ENCODE assay signal across 1 cellular context in the genomic region with DNA sequence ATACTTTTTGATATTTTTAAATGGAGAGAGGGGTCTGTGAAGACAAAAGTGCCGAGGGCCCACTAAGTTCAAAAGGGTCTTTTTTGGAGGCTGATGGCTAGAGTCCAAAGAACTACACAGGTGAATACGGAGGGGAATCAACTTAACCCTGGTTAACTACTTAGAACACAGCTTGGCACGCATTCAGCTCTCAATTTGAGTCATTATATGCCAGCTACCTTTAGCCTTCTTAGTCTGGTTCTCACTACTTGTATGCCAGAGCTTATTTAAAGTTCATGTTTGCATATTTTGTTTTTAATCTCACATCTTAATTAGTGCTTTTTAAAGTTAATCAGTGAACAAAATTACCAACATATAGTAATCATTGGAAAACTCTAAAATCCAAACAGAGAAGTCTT.
TF ChIP-seq lines count a peak whose summit lies in the region.

No MANE protein-coding gene starts in this region.

TF ChIP-seq in GM23338, 12 proteins besides CTCF, POLR2A, EP300 and RAD21 (continued from another document):
- TF ChIP-seq ZNF462 (CRISPR knock-in tag; IDR thresholded peaks at IDR 0.05) (no peak), EZH2phosphoT487 (IDR thresholded peaks at IDR 0.05; ENCODE audit: unreplicated experiment) (no peak), ETS1 (IDR thresholded peaks at IDR 0.05) (no peak), ZNF331 (CRISPR knock-in tag; IDR thresholded peaks at IDR 0.05; ENCODE audit: low read depth) (no peak)
- TF ChIP-seq, protein P1, sequence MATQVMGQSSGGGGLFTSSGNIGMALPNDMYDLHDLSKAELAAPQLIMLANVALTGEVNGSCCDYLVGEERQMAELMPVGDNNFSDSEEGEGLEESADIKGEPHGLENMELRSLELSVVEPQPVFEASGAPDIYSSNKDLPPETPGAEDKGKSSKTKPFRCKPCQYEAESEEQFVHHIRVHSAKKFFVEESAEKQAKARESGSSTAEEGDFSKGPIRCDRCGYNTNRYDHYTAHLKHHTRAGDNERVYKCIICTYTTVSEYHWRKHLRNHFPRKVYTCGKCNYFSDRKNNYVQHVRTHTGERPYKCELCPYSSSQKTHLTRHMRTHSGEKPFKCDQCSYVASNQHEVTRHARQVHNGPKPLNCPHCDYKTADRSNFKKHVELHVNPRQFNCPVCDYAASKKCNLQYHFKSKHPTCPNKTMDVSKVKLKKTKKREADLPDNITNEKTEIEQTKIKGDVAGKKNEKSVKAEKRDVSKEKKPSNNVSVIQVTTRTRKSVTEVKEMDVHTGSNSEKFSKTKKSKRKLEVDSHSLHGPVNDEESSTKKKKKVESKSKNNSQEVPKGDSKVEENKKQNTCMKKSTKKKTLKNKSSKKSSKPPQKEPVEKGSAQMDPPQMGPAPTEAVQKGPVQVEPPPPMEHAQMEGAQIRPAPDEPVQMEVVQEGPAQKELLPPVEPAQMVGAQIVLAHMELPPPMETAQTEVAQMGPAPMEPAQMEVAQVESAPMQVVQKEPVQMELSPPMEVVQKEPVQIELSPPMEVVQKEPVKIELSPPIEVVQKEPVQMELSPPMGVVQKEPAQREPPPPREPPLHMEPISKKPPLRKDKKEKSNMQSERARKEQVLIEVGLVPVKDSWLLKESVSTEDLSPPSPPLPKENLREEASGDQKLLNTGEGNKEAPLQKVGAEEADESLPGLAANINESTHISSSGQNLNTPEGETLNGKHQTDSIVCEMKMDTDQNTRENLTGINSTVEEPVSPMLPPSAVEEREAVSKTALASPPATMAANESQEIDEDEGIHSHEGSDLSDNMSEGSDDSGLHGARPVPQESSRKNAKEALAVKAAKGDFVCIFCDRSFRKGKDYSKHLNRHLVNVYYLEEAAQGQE (IDR thresholded peaks at IDR 0.05; ENCODE audit: unreplicated experiment): no peak
